In the genomic region with DNA sequence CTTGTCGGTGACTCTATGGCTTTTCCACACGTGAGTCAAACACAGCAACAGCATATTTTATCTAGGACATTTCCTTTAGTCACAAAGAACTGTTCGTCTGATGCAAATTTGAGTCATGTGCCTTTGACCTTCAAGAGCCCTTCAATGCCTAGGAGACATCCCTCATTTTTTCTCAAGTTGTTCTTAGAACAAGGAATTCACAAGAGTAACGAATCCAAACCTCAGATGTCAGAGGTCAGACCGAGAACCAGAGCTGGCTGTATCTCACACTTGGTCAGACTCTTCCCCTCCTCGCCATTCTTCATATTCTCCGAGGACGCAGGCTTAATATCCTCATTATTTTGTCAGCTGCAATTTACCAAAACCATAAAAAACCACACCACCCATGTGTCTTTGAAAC, we compare ENCODE assay signal across 21 cellular contexts.
"Had no signal": no experiment of that assay in that cellular context is flagged by ENCODE, and none has a peak within 500 bp of the region (broad histone marks: within the 10 kb centered on the region; RNA-seq: fewer than 3 reads in every experiment).

No MANE protein-coding gene starts in this region.

- H3K9me3 ChIP-seq: heart left ventricle, left lung, prostate gland, sigmoid colon, thoracic aorta had no signal

- H3K9me3 Mint-ChIP-seq: activated naive CD8-positive, alpha-beta T cell treated with anti-CD3 and anti-CD28 coated beads, Interleukin-2, amount 50 U/mL, for 24 hours; activated T-helper 1 cell treated with anti-CD3 and anti-CD28 coated beads, Interleukin-12 subunit alpha, Interleukin-12 subunit beta, Interleukin-2, Interleukin-4 antibody, amounts not matched to agents 30 ng/mL and 10 ng/mL and 1 ng/mL, durations not matched to agents 14 hours and 24 hours and 36 hours; natural killer cell treated with Interleukin-12 subunit alpha and Interleukin-12 subunit beta and Interleukin-15 and Interleukin-18, amount 100 ng/mL, for 72 hours; stimulated activated naive CD8-positive, alpha-beta T cell treated with anti-CD3 and anti-CD28 coated beads, Interleukin-15, Interleukin-2, amounts not matched to agents 100 ng/mL and 50 ng/mL, for 24 hours; T-cell had no signal

- H3K27me3 ChIP-seq: heart left ventricle, sigmoid colon had no signal

- H3K27ac ChIP-seq: heart left ventricle, left lung, prostate gland, sigmoid colon, thoracic aorta, VCaP had no signal

- H3K4me3 ChIP-seq: heart left ventricle, left lung, prostate gland, sigmoid colon, thoracic aorta had no signal

- H3K4me3 Mint-ChIP-seq: activated CD4-positive, alpha-beta T cell treated with anti-CD3 and anti-CD28 coated beads for 36 hours; activated CD8-positive, alpha-beta T cell treated with anti-CD3 and anti-CD28 coated beads, Interleukin-2, amount 10 ng/mL, durations not matched to agents 7 days and 5 days; activated naive CD8-positive, alpha-beta T cell treated with anti-CD3 and anti-CD28 coated beads, Interleukin-2, amount 50 U/mL, for 24 hours; activated T-helper 1 cell treated with anti-CD3 and anti-CD28 coated beads, Interleukin-12 subunit alpha, Interleukin-12 subunit beta, Interleukin-2, Interleukin-4 antibody, amounts not matched to agents 30 ng/mL and 10 ng/mL and 1 ng/mL, durations not matched to agents 14 hours and 24 hours and 36 hours; natural killer cell treated with Interleukin-12 subunit alpha and Interleukin-12 subunit beta and Interleukin-15 and Interleukin-18, amount 100 ng/mL, for 72 hours; stimulated activated naive CD8-positive, alpha-beta T cell treated with anti-CD3 and anti-CD28 coated beads, Interleukin-15, Interleukin-2, amounts not matched to agents 100 ng/mL and 50 ng/mL, for 24 hours; T-cell had no signal

- H3K4me1 Mint-ChIP-seq: activated CD4-positive, alpha-beta T cell treated with anti-CD3 and anti-CD28 coated beads for 36 hours had no signal

- DNase-seq: activated CD4-positive, alpha-beta T cell treated with anti-CD3 and anti-CD28 coated beads for 36 hours; activated CD8-positive, alpha-beta memory T cell treated with anti-CD3 and anti-CD28 coated beads, Interleukin-2, amount 50 U/mL, for 48 hours; activated CD8-positive, alpha-beta T cell treated with anti-CD3 and anti-CD28 coated beads, Interleukin-2, amount 10 ng/mL, durations not matched to agents 7 days and 5 days; activated naive CD4-positive, alpha-beta T cell treated with Interleukin-2 at 50 U/mL for 16 hours; activated naive CD8-positive, alpha-beta T cell treated with anti-CD3 and anti-CD28 coated beads, Interleukin-2, amount 50 U/mL, for 24 hours; cerebellar nuclear complex; foreskin melanocyte; heart left ventricle; left lung; occipital lobe; sigmoid colon; stimulated activated CD4-positive, alpha-beta T cell treated with anti-CD3 and anti-CD28 coated beads, Interleukin-15, amount 100 ng/mL, for 24 hours; stimulated activated CD4-positive, alpha-beta T cell treated with anti-CD3 and anti-CD28 coated beads, Interleukin-4, amount 100 ng/mL, for 24 hours; T-cell; T1000 had no signal

- H3K27ac Mint-ChIP-seq: activated CD4-positive, alpha-beta T cell treated with anti-CD3 and anti-CD28 coated beads for 36 hours; activated CD8-positive, alpha-beta T cell treated with anti-CD3 and anti-CD28 coated beads, Interleukin-2, amount 10 ng/mL, durations not matched to agents 7 days and 5 days; activated naive CD8-positive, alpha-beta T cell treated with anti-CD3 and anti-CD28 coated beads, Interleukin-2, amount 50 U/mL, for 24 hours; activated T-helper 1 cell treated with anti-CD3 and anti-CD28 coated beads, Interleukin-12 subunit alpha, Interleukin-12 subunit beta, Interleukin-2, Interleukin-4 antibody, amounts not matched to agents 30 ng/mL and 10 ng/mL and 1 ng/mL, durations not matched to agents 14 hours and 24 hours and 36 hours; natural killer cell treated with Interleukin-12 subunit alpha and Interleukin-12 subunit beta and Interleukin-15 and Interleukin-18, amount 100 ng/mL, for 72 hours; stimulated activated naive CD8-positive, alpha-beta T cell treated with anti-CD3 and anti-CD28 coated beads, Interleukin-15, Interleukin-2, amounts not matched to agents 100 ng/mL and 50 ng/mL, for 24 hours; T-cell had no signal

- H3K4me1 ChIP-seq: heart left ventricle, left lung, prostate gland, sigmoid colon had no signal

- H3K36me3 ChIP-seq: heart left ventricle, left lung, prostate gland, sigmoid colon, thoracic aorta had no signal

- H3K36me3 Mint-ChIP-seq: natural killer cell treated with Interleukin-12 subunit alpha and Interleukin-12 subunit beta and Interleukin-15 and Interleukin-18, amount 100 ng/mL, for 72 hours; T-cell had no signal

- ATAC-seq: activated CD4-positive, alpha-beta T cell treated with anti-CD3 and anti-CD28 coated beads for 36 hours; activated CD8-positive, alpha-beta T cell treated with anti-CD3 and anti-CD28 coated beads, Interleukin-2, amount 10 ng/mL, durations not matched to agents 7 days and 5 days; activated naive CD8-positive, alpha-beta T cell treated with anti-CD3 and anti-CD28 coated beads, Interleukin-2, amount 50 U/mL, for 24 hours; heart left ventricle; left lung; natural killer cell treated with Interleukin-12 subunit alpha and Interleukin-12 subunit beta and Interleukin-15 and Interleukin-18, amount 100 ng/mL, for 72 hours; T-cell had no signal
